In the genomic region with DNA sequence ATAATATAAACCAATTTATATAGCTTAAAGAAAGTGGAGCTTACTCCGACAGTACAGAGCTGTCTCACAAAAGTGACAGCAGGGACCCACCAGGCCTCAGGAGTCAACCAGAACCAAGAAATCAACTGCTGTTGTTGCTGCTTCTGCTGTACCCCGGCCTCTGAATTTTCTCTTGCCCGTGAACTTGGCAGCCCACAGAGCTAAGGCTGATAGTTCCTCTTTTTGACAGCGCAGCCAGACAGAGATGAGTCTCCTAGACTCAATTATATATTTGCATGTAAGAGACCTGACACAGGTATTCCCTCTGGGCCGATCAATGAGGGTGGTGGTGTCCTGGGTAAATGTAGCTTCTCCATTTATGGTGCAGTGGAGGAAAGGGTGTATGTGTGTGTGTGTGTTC, we compare ENCODE assay signal across 11 cellular contexts.
DNase-seq lines count a peak whose midpoint lies in the region; ATAC-seq and TF ChIP-seq lines count a peak whose summit lies in the region.
"Had no signal": no experiment of that assay in that cellular context is flagged by ENCODE, and none has a peak within 500 bp of the region (broad histone marks: within the 10 kb centered on the region; RNA-seq: fewer than 3 reads in every experiment).

No MANE protein-coding gene starts in this region.

- H3K4me3 ChIP-seq in RWPE2 (ENCODE audit: severe bottlenecking) (no peak overlapping the region), stomach (no peak overlapping the region)

- H3K9me3 ChIP-seq in RWPE2 (ENCODE audit: severe bottlenecking) = peaks cover 4% of the 10 kb centered on the region
- no peaks in the 10 kb centered on the region for H3K9me3 ChIP-seq in stomach

- no peak for TF ChIP-seq POLR2A in stomach (IDR thresholded peaks at IDR 0.05)

- 84 to 93% (median 91%) methylated on average over 5 of the region's 5 CpGs for WGBS in stomach, 5 donors

- no peak for TF ChIP-seq EP300 in stomach (IDR thresholded peaks at IDR 0.05)

- peak overlapping the region; percentile 2 for H3K27ac ChIP-seq in RWPE2 (ENCODE audit: poor library complexity, severe bottlenecking)
- H3K27ac ChIP-seq in stomach = no peak overlapping the region

- intact Hi-C loops in stomach (cut with DNase I; ENCODE audit: low total_unique reads) = no loop called here

- peaks cover 47% of the 10 kb centered on the region for H3K4me1 ChIP-seq in RWPE2 (ENCODE audit: insufficient read depth, poor library complexity, severe bottlenecking)
- no peaks in the 10 kb centered on the region for H3K4me1 ChIP-seq in stomach

- no peak for DNase-seq in RWPE2 (ENCODE audit: low spot score)
- DNase-seq in UCSD-AML1 (lab: John Stamatoyannopoulos, UW; ENCODE audit: unreplicated experiment) = no peak
- no peak for DNase-seq in activated CD4-positive, alpha-beta T cell treated with anti-CD3 and anti-CD28 coated beads, Interleukin-2, amount 50 U/mL, for 1 hour
- DNase-seq in stomach = no peak
- no peak for DNase-seq in A172 (ENCODE audit: low spot score)
- DNase-seq: CD4-positive, CD25-positive, alpha-beta regulatory T cell; cerebellar nuclear complex; NCI-H1417 had no signal

- ATAC-seq in GM18511 (IDR thresholded peaks at IDR 0.05; ENCODE audit: unreplicated experiment) (peak; percentile 100), GM21515 (IDR thresholded peaks at IDR 0.05; ENCODE audit: unreplicated experiment) (peak; percentile 92), HG03108 (IDR thresholded peaks at IDR 0.05; ENCODE audit: unreplicated experiment) (peak; percentile 95), RWPE2 (ENCODE audit: low read depth) (no peak)

- no peaks in the 10 kb centered on the region for H3K27me3 ChIP-seq in RWPE2 (ENCODE audit: insufficient read depth, poor library complexity, severe bottlenecking)
- H3K27me3 ChIP-seq in stomach = no peaks in the 10 kb centered on the region

- no peaks in the 10 kb centered on the region for H3K36me3 ChIP-seq in RWPE2 (ENCODE audit: low read depth)
- H3K36me3 ChIP-seq in stomach = no peaks in the 10 kb centered on the region

- no peak for TF ChIP-seq CTCF in RWPE2 (IDR thresholded peaks at IDR 0.05; ENCODE audit: poor library complexity, severe bottlenecking)
- no peak for TF ChIP-seq CTCF in stomach (IDR thresholded peaks at IDR 0.05)
